In the genomic region with DNA sequence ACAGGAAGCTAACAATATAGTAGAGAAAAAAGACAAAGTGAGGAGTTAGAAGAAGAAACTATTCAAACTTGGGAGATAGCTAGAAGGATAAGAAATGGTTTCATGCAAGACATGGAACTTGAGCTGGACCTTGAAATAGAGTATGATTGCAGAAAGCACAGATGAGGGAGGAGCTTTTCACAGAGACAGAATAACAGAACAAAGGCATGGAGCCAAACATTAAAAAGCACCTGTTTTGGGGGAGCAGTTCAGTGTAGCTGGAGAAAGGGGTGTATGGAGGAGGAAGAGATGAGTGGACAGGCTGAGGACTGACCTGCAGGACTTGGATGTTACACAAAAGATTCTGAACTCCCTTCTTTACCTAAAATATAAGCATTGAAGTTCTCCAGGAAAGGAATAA, we compare ENCODE assay signal across 29 cellular contexts.
"Had no signal": no experiment of that assay in that cellular context is flagged by ENCODE, and none has a peak within 500 bp of the region (broad histone marks: within the 10 kb centered on the region; RNA-seq: fewer than 3 reads in every experiment).

No MANE protein-coding gene starts in this region.

- H3K27ac ChIP-seq: neural progenitor cell, pancreas, prostate gland, right lobe of liver, sigmoid colon, skin epidermis, spleen, suprapubic skin, testis, tibial artery, transverse colon, upper lobe of right lung, uterus had no signal

- H3K36me3 ChIP-seq: neural progenitor cell, pancreas, prostate gland, right lobe of liver, sigmoid colon, suprapubic skin, transverse colon, upper lobe of right lung, uterus had no signal

- H3K4me3 ChIP-seq: neural progenitor cell, pancreas, prostate gland, right lobe of liver, sigmoid colon, skin epidermis, smooth muscle cell, spleen, suprapubic skin, testis, tibial artery, transverse colon, upper lobe of right lung, uterus had no signal

- H3K9me3 ChIP-seq: pancreas, prostate gland, right lobe of liver, sigmoid colon, suprapubic skin, testis, tibial artery, transverse colon, upper lobe of right lung, uterus had no signal

- H3K27me3 ChIP-seq: neural progenitor cell, pancreas, right lobe of liver, sigmoid colon, spleen, suprapubic skin, testis, tibial artery, transverse colon, upper lobe of right lung, uterus had no signal

- H3K4me1 ChIP-seq: neural progenitor cell, prostate gland, right lobe of liver, sigmoid colon, spleen, suprapubic skin, testis, tibial artery, transverse colon, upper lobe of right lung, uterus had no signal

- DNase-seq: naive thymus-derived CD4-positive, alpha-beta T cell; natural killer cell; occipital lobe; pancreas; retina; right cardiac atrium; right lobe of liver; sigmoid colon; spleen; stimulated activated CD4-positive, alpha-beta T cell treated with anti-CD3 and anti-CD28 coated beads, Interleukin-12 subunit alpha, Interleukin-12 subunit beta, amount 100 ng/mL, for 4 hours; stimulated activated CD4-positive, alpha-beta T cell treated with anti-CD3 and anti-CD28 coated beads, Interleukin-1b, Interleukin-23, amount 100 ng/mL, for 48 hours; stimulated activated CD4-positive, alpha-beta T cell treated with anti-CD3 and anti-CD28 coated beads, Interleukin-4, amount 100 ng/mL, for 1 hour; stimulated activated CD4-positive, alpha-beta T cell treated with anti-CD3 and anti-CD28 coated beads, Interleukin-4, amount 100 ng/mL, for 4 hours; stimulated activated CD8-positive, alpha-beta memory T cell treated with anti-CD3 and anti-CD28 coated beads, Interleukin-4, amount 100 ng/mL, for 48 hours; stimulated activated naive CD4-positive, alpha-beta T cell; stimulated activated naive CD8-positive, alpha-beta T cell treated with anti-CD3 and anti-CD28 coated beads, Interleukin-15, amount 100 ng/mL, for 72 hours; stimulated activated naive CD8-positive, alpha-beta T cell treated with anti-CD3 and anti-CD28 coated beads, Interleukin-15, Interleukin-2, amounts not matched to agents 100 U/mL and 50 U/mL, for 24 hours; substantia nigra; testis; tibial artery; transverse colon; upper lobe of right lung; uterus had no signal

- FAIRE-seq: pancreas had no signal

- H3K4me2 ChIP-seq: neural progenitor cell, smooth muscle cell had no signal

- H2AFZ ChIP-seq: neural progenitor cell had no signal

- ATAC-seq: naive thymus-derived CD4-positive, alpha-beta T cell; natural killer cell; pancreas; right cardiac atrium; right lobe of liver; stimulated activated memory B cell treated with anti-CD40 and anti-IgM and Interleukin-4, amounts not matched to agents 10 μg/mL and 1 μg/mL and 100 μg/mL, for 72 hours; stimulated activated naive CD8-positive, alpha-beta T cell treated with anti-CD3 and anti-CD28 coated beads, Interleukin-15, amount 100 ng/mL, for 72 hours; stimulated activated naive CD8-positive, alpha-beta T cell treated with anti-CD3 and anti-CD28 coated beads, Interleukin-15, Interleukin-2, amounts not matched to agents 100 U/mL and 50 U/mL, for 24 hours; upper lobe of right lung had no signal
